Comparison of ENCODE assay signal across 8 cellular contexts in the genomic region with DNA sequence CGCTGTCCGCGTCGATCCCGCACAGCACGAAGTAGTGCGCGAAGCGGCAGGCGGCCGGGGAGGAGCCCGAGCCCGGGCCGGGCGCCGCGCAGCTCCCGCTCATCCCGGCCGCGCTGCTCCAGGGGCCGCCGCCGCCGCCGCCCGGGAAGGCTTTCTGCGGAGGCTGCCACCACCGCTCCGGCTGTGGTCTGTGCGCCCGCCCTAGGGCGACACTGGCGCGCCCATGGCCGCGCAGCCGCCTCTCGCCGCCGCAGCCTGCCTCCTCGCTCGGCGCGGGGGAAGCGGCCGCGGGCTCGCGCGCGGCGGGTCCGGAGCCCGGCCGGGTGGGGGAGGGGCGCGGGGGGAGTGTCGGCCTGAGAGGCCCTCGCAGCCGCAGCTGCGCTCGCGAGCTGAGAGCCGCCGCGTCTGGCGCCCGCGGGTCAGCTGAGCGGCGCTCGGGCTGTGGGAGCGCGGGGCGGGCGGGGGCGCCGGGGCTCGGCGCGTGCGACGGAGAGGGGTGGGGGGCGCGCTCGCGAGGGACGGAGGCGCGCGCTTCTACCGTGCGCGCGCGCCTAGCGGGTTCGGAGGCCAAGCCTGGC. TPM values are rescaled to one million over a fixed set of nuclear protein-coding genes. Genes with fewer than 3 reads are reported as not detected.
DNase-seq lines count a peak whose midpoint lies in the region; ATAC-seq, FAIRE-seq and TF ChIP-seq lines count a peak whose summit lies in the region.

A gene (minus strand): TSS at position 407 of the 578 bp plus-strand sequence. CDS start 304 bp downstream, at position 103.

- H3K79me2 ChIP-seq in endothelial cell of umbilical vein (ENCODE audit: control insufficient read depth, insufficient read depth, low read length), result peaks cover 20% of the 10 kb centered on the region

- no peaks in the 10 kb centered on the region for H3K36me3 ChIP-seq in endothelial cell of umbilical vein (ENCODE audit: control insufficient read depth in 2 of 2, extremely low read depth in 1 of 2, insufficient read depth in 2 of 2, low read length in 2 of 2)

- CTCF ChIA-PET in WTC11 (lab: Charles Lee) (interaction anchor here (0.5 to 1.5 kb wide), 7 partner anchors 12 to 219 kb away, joined by 3 to 7 read pairs (median 5); no protein-coding TSS in a partner anchor), endothelial cell of umbilical vein (lab: Charles Lee) (interaction anchor here (0.6 to 2.7 kb wide), 12 partner anchors 8 to 1131 kb away, joined by 3 to 21 read pairs (median 4); no protein-coding TSS in a partner anchor)

- POLR2A ChIA-PET in WTC11 (lab: Charles Lee) (interaction anchor here (0.8 to 1.7 kb wide), 5 partner anchors 9 to 264 kb away, joined by 3 to 7 read pairs (median 4); no protein-coding TSS in a partner anchor), endothelial cell of umbilical vein (lab: Charles Lee) (interaction anchor here (0.6 to 1.1 kb wide), 3 partner anchors 39 to 943 kb away, joined by 3 read pairs; no protein-coding TSS in a partner anchor)

- H3K27me3 Mint-ChIP-seq in WTC11 (ENCODE audit: low read depth), result peaks cover 28% of the 10 kb centered on the region
- no peaks in the 10 kb centered on the region for H3K27me3 Mint-ChIP-seq in memory B cell
- peaks cover 66% of the 10 kb centered on the region for H3K27me3 Mint-ChIP-seq in stimulated activated naive CD8-positive, alpha-beta T cell treated with anti-CD3 and anti-CD28 coated beads, Interleukin-15, amount 100 ng/mL, for 72 hours

- BruUV-seq in endothelial cell of umbilical vein (replicated peaks; lab: Mats Ljungman, UMichigan), result no TSS peak

- peak; percentile 61 for DNase-seq in activated effector memory CD4-positive, alpha-beta T cell treated with anti-CD3 and anti-CD28 coated beads, Interleukin-2, amount 50 U/mL, for 16 hours
- no peak for DNase-seq in activated effector memory CD4-positive, alpha-beta T cell treated with Interleukin-2 at 50 U/mL for 16 hours
- DNase-seq in NCI-H1092 (lab: John Stamatoyannopoulos, UW), result peak; percentile 56
- peak; percentile 67 for DNase-seq in WTC11 (ENCODE audit: low spot score)
- DNase-seq in endothelial cell of umbilical vein (ENCODE audit: low read depth, low spot score), result peak; percentile 68
- DNase-seq in memory B cell (ENCODE audit: low spot score in 2 of 2), result peak; percentile 71 to 83
- peak; percentile 20 to 39 for DNase-seq in stimulated activated naive CD8-positive, alpha-beta T cell treated with anti-CD3 and anti-CD28 coated beads, Interleukin-15, amount 100 ng/mL, for 72 hours

- peaks cover 3% of the 10 kb centered on the region for H4K20me1 ChIP-seq in endothelial cell of umbilical vein (replicated peaks; ENCODE audit: control insufficient read depth, extremely low read depth, insufficient read depth, low read length)

- dilution Hi-C loops in endothelial cell of umbilical vein (cut with MboI; ENCODE audit: extremely low pct_ligation_motif_present, low sequenced_read_pairs), result no loop called here

- no peaks in the 10 kb centered on the region for H3K9me3 ChIP-seq in endothelial cell of umbilical vein (replicated peaks; ENCODE audit: control insufficient read depth, insufficient read depth, low read length)

- H3K4me3 Mint-ChIP-seq in WTC11, result peak within 1 kb of the TSS; percentile 82
- H3K4me3 Mint-ChIP-seq in memory B cell, result peak within 1 kb of the TSS; percentile 96
- peak within 1 kb of the TSS; percentile 80 to 87 for H3K4me3 Mint-ChIP-seq in stimulated activated naive CD8-positive, alpha-beta T cell treated with anti-CD3 and anti-CD28 coated beads, Interleukin-15, amount 100 ng/mL, for 72 hours

- H3K9me1 ChIP-seq in endothelial cell of umbilical vein (replicated peaks; ENCODE audit: control insufficient read depth, extremely low read depth, insufficient read depth, low read length), result no peaks in the 10 kb centered on the region

- peak within 1 kb of the TSS; percentile 90 for H3K27ac ChIP-seq in endothelial cell of umbilical vein (ENCODE audit: insufficient read depth, low read depth, low read length)

- H3K36me3 Mint-ChIP-seq in WTC11 (no peaks in the 10 kb centered on the region), memory B cell (peaks cover 13% of the 10 kb centered on the region)

- H3K27me3 ChIP-seq in endothelial cell of umbilical vein (ENCODE audit: control insufficient read depth in 2 of 2, insufficient read depth in 2 of 2, low read length in 2 of 2), result peaks cover 0 to 2% of the 10 kb centered on the region in 2 experiments

- H3K4me1 Mint-ChIP-seq in WTC11, result peaks cover 25% of the 10 kb centered on the region
- peaks cover 36% of the 10 kb centered on the region for H3K4me1 Mint-ChIP-seq in memory B cell
- peaks cover 14% of the 10 kb centered on the region for H3K4me1 Mint-ChIP-seq in stimulated activated naive CD8-positive, alpha-beta T cell treated with anti-CD3 and anti-CD28 coated beads, Interleukin-15, amount 100 ng/mL, for 72 hours

- peak within 1 kb of the TSS; percentile 79 for H2AFZ ChIP-seq in endothelial cell of umbilical vein (ENCODE audit: low read depth, low read length)

- TF ChIP-seq POLR2A in endothelial cell of umbilical vein (IDR thresholded peaks at IDR 0.05; ENCODE audit: low read depth, low read length), result peak; percentile 58

- peak within 1 kb of the TSS; percentile 56 to 99 (median 63) for H3K4me3 ChIP-seq in endothelial cell of umbilical vein (replicated peaks in 1 of 3; ENCODE audit: insufficient read depth in 1 of 3, low read depth in 1 of 3, low read length in 3 of 3)

- ATAC-seq in HG02588 (IDR thresholded peaks at IDR 0.05; ENCODE audit: unreplicated experiment), result peak; percentile 52
- ATAC-seq in WTC11, result peak; percentile 61
- peak; percentile 62 for ATAC-seq in memory B cell (ENCODE audit: low read depth)
- ATAC-seq in stimulated activated naive CD8-positive, alpha-beta T cell treated with anti-CD3 and anti-CD28 coated beads, Interleukin-15, amount 100 ng/mL, for 72 hours, result peak; percentile 56

- peak within 1 kb of the TSS; percentile 97 for H3K9ac ChIP-seq in endothelial cell of umbilical vein (replicated peaks; ENCODE audit: extremely low read depth, insufficient read depth, low read length)

- H3K9me3 Mint-ChIP-seq in WTC11 (no peaks in the 10 kb centered on the region), memory B cell (peaks cover 5% of the 10 kb centered on the region)
- no peaks in the 10 kb centered on the region for H3K9me3 Mint-ChIP-seq in stimulated activated naive CD8-positive, alpha-beta T cell treated with anti-CD3 and anti-CD28 coated beads, Interleukin-15, amount 100 ng/mL, for 72 hours

- peak within 1 kb of the TSS; percentile 77 for H3K4me2 ChIP-seq in endothelial cell of umbilical vein (ENCODE audit: insufficient read depth, low read length)

- TF ChIP-seq CTCF in WTC11 (IDR thresholded peaks at IDR 0.05) (no peak), endothelial cell of umbilical vein (IDR thresholded peaks at IDR 0.05; ENCODE audit: extremely low read depth in 1 of 2, insufficient read depth in 1 of 2, low read depth in 1 of 2, low read length in 2 of 2) (no peak)

- H3K4me1 ChIP-seq in endothelial cell of umbilical vein (ENCODE audit: control insufficient read depth, extremely low read depth, insufficient read depth, low read length), result peaks cover 17% of the 10 kb centered on the region

- intact Hi-C loops in endothelial cell of umbilical vein (cut with micrococcal nuclease), result loop anchor here (1.0 to 5.0 kb wide), 4 partner anchors 9 to 269 kb away; no protein-coding TSS in a partner anchor

- no peak for FAIRE-seq in endothelial cell of umbilical vein (lab: Jason Lieb, UNC)

- no peak within 1 kb of the TSS for H3K27ac Mint-ChIP-seq in WTC11
- peak within 1 kb of the TSS; percentile 96 for H3K27ac Mint-ChIP-seq in memory B cell
- peak within 1 kb of the TSS in 1 of 2 donors; percentile 88 for H3K27ac Mint-ChIP-seq in stimulated activated naive CD8-positive, alpha-beta T cell treated with anti-CD3 and anti-CD28 coated beads, Interleukin-15, amount 100 ng/mL, for 72 hours

TF ChIP-seq in WTC11, 78 proteins besides CTCF, POLR2A, EP300 and RAD21 (continues in another document):
- TF ChIP-seq CREB1 (CRISPR knock-in tag; IDR thresholded peaks at IDR 0.05), result no peak
- peak; percentile 26; the same call in 1 of the 2 replicates for TF ChIP-seq FOXP1 (CRISPR knock-in tag; IDR thresholded peaks at IDR 0.05; ENCODE audit: borderline replicate concordance)

TF ChIP-seq in endothelial cell of umbilical vein, 7 proteins besides CTCF, POLR2A, EP300 and RAD21:
- TF ChIP-seq MYC (IDR thresholded peaks at IDR 0.05; ENCODE audit: low read depth, low read length) (no peak), GATA2 (IDR thresholded peaks at IDR 0.05; ENCODE audit: insufficient read depth, insufficient read length, low read depth, low read length) (no peak), EZH2 (IDR thresholded peaks at IDR 0.05; ENCODE audit: borderline replicate concordance, low read depth, low read length, severe bottlenecking) (no peak), JUN (IDR thresholded peaks at IDR 0.05; ENCODE audit: borderline replicate concordance, insufficient read depth, insufficient read length, low read depth) (no peak), FOS (IDR thresholded peaks at IDR 0.05; ENCODE audit: borderline replicate concordance, insufficient read depth, low read length) (no peak), POLR2AphosphoS5 (IDR thresholded peaks at IDR 0.05; ENCODE audit: insufficient read depth, low read depth, low read length) (peak; percentile 38)
- TF ChIP-seq, protein P1, sequence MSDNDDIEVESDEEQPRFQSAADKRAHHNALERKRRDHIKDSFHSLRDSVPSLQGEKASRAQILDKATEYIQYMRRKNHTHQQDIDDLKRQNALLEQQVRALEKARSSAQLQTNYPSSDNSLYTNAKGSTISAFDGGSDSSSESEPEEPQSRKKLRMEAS (IDR thresholded peaks at IDR 0.05; ENCODE audit: insufficient read depth, insufficient read length), result no peak

RNA-seq across cellular contexts. Expression of the gene that starts here (rescaled TPM):
- total RNA-seq in WTC11 (2021), result 12.7 to 15.2 TPM (median 13.8 TPM) in 3 replicates
- total RNA-seq in endothelial cell of umbilical vein, result 18.3 and 22.0 TPM in 2 replicates
- polyA plus RNA-seq in endothelial cell of umbilical vein, result 7.8 and 10.3 TPM in 2 replicates
- polyA plus RNA-seq in endothelial cell of umbilical vein (2011; cell fraction: cytosol; rRNA removed), result 8.7 and 9.8 TPM in 2 replicates
- 10.6 and 11.3 TPM in 2 replicates for polyA plus RNA-seq in endothelial cell of umbilical vein (2011; cell fraction: nucleus; rRNA removed)
- 11.2 and 14.4 TPM in 2 replicates for polyA plus RNA-seq in endothelial cell of umbilical vein (2012)
- 30.2 and 30.8 TPM in 2 replicates for polyA minus RNA-seq in endothelial cell of umbilical vein
- 21.3 TPM for polyA minus RNA-seq in endothelial cell of umbilical vein (2011; cell fraction: cytosol; rRNA and poly(A)+ RNA removed)
- 28.5 and 43.1 TPM in 2 replicates for polyA minus RNA-seq in endothelial cell of umbilical vein (2011; cell fraction: nucleus; rRNA and poly(A)+ RNA removed)
